In the genomic region with DNA sequence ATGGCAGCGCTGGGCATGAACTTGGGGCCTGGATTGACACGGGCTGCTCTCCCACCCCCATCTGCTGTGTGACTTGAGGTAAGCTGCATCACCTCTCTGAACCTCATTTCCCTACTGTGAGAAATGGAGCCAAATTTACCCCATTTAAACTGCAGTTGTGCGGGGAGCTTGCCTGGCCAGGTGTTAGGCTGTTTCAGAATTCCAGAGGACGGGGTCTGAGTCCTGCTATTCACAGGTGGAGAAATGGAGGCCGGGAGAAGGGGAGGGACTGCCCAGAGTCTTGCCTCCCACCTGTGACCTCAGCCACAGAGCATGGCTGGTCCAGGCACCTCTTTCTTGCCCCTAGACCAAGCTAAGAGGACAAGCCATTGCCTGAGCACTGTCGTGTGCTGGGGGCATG, we compare ENCODE assay signal across 20 cellular contexts. TPM values are rescaled to one million over a fixed set of nuclear protein-coding genes. Genes with fewer than 3 reads are reported as not detected.
"Had no signal": no experiment of that assay in that cellular context is flagged by ENCODE, and none has a peak within 500 bp of the region (broad histone marks: within the 10 kb centered on the region; RNA-seq: fewer than 3 reads in every experiment).

No MANE protein-coding gene starts in this region.

- FAIRE-seq: endothelial cell of umbilical vein, kidney had no signal

- H3K79me2 ChIP-seq: hepatocyte had no signal

- H3K36me3 Mint-ChIP-seq: naive thymus-derived CD8-positive, alpha-beta T cell had no signal

- H3K4me2 ChIP-seq: hepatocyte had no signal

- H3K27ac Mint-ChIP-seq: endodermal cell had no signal

- H3K9me3 Mint-ChIP-seq: endodermal cell had no signal

- H3K4me1 ChIP-seq: foreskin keratinocyte, sigmoid colon, tibial artery, uterus had no signal

- H3K4me1 Mint-ChIP-seq: endodermal cell had no signal

- H3K27me3 ChIP-seq: hepatocyte, sigmoid colon, upper lobe of left lung, uterus had no signal

- DNase-seq: effector CD4-positive, alpha-beta T cell; endodermal cell; erythroblast; foreskin keratinocyte; kidney; left colon; mammary epithelial cell; mucosa of descending colon; naive thymus-derived CD8-positive, alpha-beta T cell; posterior cingulate gyrus; sigmoid colon; stimulated activated CD4-positive, alpha-beta T cell treated with anti-CD3 and anti-CD28 coated beads, Interleukin-2, amount 100 ng/mL, for 24 hours; stimulated activated naive CD4-positive, alpha-beta T cell treated with Interleukin-2 at 50 U/mL for 16 hours; tibial artery; upper lobe of left lung; uterus had no signal

- H3K9me3 ChIP-seq: mucosa of descending colon, sigmoid colon, tibial artery, upper lobe of left lung, uterus had no signal

- H3K4me3 ChIP-seq: coronary artery, hepatocyte, mucosa of descending colon, sigmoid colon, skin epidermis, tibial artery, upper lobe of left lung, uterus had no signal

- H3K27ac ChIP-seq: coronary artery, foreskin keratinocyte, hepatocyte, sigmoid colon, skin epidermis, tibial artery, upper lobe of left lung, uterus had no signal

- H2AFZ ChIP-seq: hepatocyte had no signal

- H3K36me3 ChIP-seq: sigmoid colon, tibial artery, upper lobe of left lung, uterus had no signal

- H3K4me3 Mint-ChIP-seq: endodermal cell; naive thymus-derived CD8-positive, alpha-beta T cell had no signal

- ATAC-seq: foreskin keratinocyte; left colon; mucosa of descending colon; naive thymus-derived CD8-positive, alpha-beta T cell had no signal

RNA-seq across cellular contexts. Expression of a gene that starts 12.8 kb away (rescaled TPM):
- total RNA-seq: mammary epithelial cell; naive thymus-derived CD8-positive, alpha-beta T cell had no signal
